Comparison of ENCODE assay signal across 1 cellular context in genomic region chr3:179148446-179149238, GRCh38.
TF ChIP-seq lines count a peak whose summit lies in the region.

No MANE protein-coding gene starts in this region.

TF ChIP-seq in HepG2, 621 proteins besides CTCF, POLR2A, EP300 and RAD21 (continued from another document and continues in another):
- no peak for TF ChIP-seq ZNF12 (CRISPR knock-in tag; IDR thresholded peaks at IDR 0.05)
- no peak for TF ChIP-seq PRPF4 (IDR thresholded peaks at IDR 0.05; ENCODE audit: low read depth, low read length, poor library complexity, severe bottlenecking)
- no peak for TF ChIP-seq MAFG (CRISPR knock-in tag; IDR thresholded peaks at IDR 0.05)
- TF ChIP-seq ZNF574 (CRISPR knock-in tag; IDR thresholded peaks at IDR 0.05), result peak; percentile 46; the same call in 1 of the 2 replicates
- TF ChIP-seq, protein P1, sequence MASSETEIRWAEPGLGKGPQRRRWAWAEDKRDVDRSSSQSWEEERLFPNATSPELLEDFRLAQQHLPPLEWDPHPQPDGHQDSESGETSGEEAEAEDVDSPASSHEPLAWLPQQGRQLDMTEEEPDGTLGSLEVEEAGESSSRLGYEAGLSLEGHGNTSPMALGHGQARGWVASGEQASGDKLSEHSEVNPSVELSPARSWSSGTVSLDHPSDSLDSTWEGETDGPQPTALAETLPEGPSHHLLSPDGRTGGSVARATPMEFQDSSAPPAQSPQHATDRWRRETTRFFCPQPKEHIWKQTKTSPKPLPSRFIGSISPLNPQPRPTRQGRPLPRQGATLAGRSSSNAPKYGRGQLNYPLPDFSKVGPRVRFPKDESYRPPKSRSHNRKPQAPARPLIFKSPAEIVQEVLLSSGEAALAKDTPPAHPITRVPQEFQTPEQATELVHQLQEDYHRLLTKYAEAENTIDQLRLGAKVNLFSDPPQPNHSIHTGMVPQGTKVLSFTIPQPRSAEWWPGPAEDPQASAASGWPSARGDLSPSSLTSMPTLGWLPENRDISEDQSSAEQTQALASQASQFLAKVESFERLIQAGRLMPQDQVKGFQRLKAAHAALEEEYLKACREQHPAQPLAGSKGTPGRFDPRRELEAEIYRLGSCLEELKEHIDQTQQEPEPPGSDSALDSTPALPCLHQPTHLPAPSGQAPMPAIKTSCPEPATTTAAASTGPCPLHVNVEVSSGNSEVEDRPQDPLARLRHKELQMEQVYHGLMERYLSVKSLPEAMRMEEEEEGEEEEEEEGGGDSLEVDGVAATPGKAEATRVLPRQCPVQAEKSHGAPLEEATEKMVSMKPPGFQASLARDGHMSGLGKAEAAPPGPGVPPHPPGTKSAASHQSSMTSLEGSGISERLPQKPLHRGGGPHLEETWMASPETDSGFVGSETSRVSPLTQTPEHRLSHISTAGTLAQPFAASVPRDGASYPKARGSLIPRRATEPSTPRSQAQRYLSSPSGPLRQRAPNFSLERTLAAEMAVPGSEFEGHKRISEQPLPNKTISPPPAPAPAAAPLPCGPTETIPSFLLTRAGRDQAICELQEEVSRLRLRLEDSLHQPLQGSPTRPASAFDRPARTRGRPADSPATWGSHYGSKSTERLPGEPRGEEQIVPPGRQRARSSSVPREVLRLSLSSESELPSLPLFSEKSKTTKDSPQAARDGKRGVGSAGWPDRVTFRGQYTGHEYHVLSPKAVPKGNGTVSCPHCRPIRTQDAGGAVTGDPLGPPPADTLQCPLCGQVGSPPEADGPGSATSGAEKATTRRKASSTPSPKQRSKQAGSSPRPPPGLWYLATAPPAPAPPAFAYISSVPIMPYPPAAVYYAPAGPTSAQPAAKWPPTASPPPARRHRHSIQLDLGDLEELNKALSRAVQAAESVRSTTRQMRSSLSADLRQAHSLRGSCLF (CRISPR knock-in tag; IDR thresholded peaks at IDR 0.05; ENCODE audit: borderline replicate concordance), result no peak
- TF ChIP-seq GZF1 (CRISPR knock-in tag; IDR thresholded peaks at IDR 0.05), result no peak
- TF ChIP-seq ZNF543 (CRISPR knock-in tag; IDR thresholded peaks at IDR 0.05), result 0 out of 2 replicates have a peak, but pooled peaks have one; percentile 38
- peak; percentile 39; the same call in 1 of the 2 replicates for TF ChIP-seq HDAC1 (CRISPR knock-in tag; IDR thresholded peaks at IDR 0.05)
- TF ChIP-seq MYC (CRISPR knock-in tag; IDR thresholded peaks at IDR 0.05; ENCODE audit: borderline replicate concordance), result no peak
- TF ChIP-seq ELF4 (CRISPR knock-in tag; IDR thresholded peaks at IDR 0.05; ENCODE audit: borderline replicate concordance), result no peak
- TF ChIP-seq ZNF790 (CRISPR knock-in tag; IDR thresholded peaks at IDR 0.05; ENCODE audit: borderline replicate concordance), result no peak
- TF ChIP-seq ZNF30 (CRISPR knock-in tag; IDR thresholded peaks at IDR 0.05), result no peak
- TF ChIP-seq, protein P2, sequence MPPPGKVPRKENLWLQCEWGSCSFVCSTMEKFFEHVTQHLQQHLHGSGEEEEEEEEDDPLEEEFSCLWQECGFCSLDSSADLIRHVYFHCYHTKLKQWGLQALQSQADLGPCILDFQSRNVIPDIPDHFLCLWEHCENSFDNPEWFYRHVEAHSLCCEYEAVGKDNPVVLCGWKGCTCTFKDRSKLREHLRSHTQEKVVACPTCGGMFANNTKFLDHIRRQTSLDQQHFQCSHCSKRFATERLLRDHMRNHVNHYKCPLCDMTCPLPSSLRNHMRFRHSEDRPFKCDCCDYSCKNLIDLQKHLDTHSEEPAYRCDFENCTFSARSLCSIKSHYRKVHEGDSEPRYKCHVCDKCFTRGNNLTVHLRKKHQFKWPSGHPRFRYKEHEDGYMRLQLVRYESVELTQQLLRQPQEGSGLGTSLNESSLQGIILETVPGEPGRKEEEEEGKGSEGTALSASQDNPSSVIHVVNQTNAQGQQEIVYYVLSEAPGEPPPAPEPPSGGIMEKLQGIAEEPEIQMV (CRISPR knock-in tag; IDR thresholded peaks at IDR 0.05; ENCODE audit: low read depth), result no peak
- TF ChIP-seq KMT2B (CRISPR knock-in tag; IDR thresholded peaks at IDR 0.05), result no peak
- no peak for TF ChIP-seq ZNF354B (CRISPR knock-in tag; IDR thresholded peaks at IDR 0.05)
- no peak for TF ChIP-seq ELF3 (CRISPR knock-in tag; IDR thresholded peaks at IDR 0.05)
- 0 out of 2 replicates have a peak, but pooled peaks have one; percentile 58 for TF ChIP-seq CENPT (CRISPR knock-in tag; IDR thresholded peaks at IDR 0.05; ENCODE audit: low read depth)
- TF ChIP-seq, protein P3, sequence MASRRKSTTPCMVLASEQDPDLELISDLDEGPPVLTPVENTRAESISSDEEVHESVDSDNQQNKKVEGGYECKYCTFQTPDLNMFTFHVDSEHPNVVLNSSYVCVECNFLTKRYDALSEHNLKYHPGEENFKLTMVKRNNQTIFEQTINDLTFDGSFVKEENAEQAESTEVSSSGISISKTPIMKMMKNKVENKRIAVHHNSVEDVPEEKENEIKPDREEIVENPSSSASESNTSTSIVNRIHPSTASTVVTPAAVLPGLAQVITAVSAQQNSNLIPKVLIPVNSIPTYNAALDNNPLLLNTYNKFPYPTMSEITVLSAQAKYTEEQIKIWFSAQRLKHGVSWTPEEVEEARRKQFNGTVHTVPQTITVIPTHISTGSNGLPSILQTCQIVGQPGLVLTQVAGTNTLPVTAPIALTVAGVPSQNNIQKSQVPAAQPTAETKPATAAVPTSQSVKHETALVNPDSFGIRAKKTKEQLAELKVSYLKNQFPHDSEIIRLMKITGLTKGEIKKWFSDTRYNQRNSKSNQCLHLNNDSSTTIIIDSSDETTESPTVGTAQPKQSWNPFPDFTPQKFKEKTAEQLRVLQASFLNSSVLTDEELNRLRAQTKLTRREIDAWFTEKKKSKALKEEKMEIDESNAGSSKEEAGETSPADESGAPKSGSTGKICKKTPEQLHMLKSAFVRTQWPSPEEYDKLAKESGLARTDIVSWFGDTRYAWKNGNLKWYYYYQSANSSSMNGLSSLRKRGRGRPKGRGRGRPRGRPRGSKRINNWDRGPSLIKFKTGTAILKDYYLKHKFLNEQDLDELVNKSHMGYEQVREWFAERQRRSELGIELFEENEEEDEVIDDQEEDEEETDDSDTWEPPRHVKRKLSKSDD (CRISPR knock-in tag; IDR thresholded peaks at IDR 0.05; ENCODE audit: low read depth), result no peak
- TF ChIP-seq ZNF572 (CRISPR knock-in tag; IDR thresholded peaks at IDR 0.05), result no peak
- TF ChIP-seq CBX5 (CRISPR knock-in tag; IDR thresholded peaks at IDR 0.05; ENCODE audit: borderline replicate concordance), result no peak
- TF ChIP-seq SRSF4 (IDR thresholded peaks at IDR 0.05; ENCODE audit: low read depth, low read length, poor library complexity, severe bottlenecking), result no peak
- no peak for TF ChIP-seq ZNF510 (CRISPR knock-in tag; IDR thresholded peaks at IDR 0.05; ENCODE audit: low read depth)
- TF ChIP-seq KDM6A (CRISPR knock-in tag; IDR thresholded peaks at IDR 0.05; ENCODE audit: low read depth), result no peak
- TF ChIP-seq MIXL1 (CRISPR knock-in tag; IDR thresholded peaks at IDR 0.05), result no peak
- 0 out of 2 replicates have a peak, but pooled peaks have one; percentile 36 for TF ChIP-seq ZNF253 (CRISPR knock-in tag; IDR thresholded peaks at IDR 0.05; ENCODE audit: borderline replicate concordance)
- 0 out of 2 replicates have a peak, but pooled peaks have one; percentile 8 for TF ChIP-seq IKZF5 (CRISPR knock-in tag; IDR thresholded peaks at IDR 0.05)
- no peak for TF ChIP-seq MAFF (IDR thresholded peaks at IDR 0.05; ENCODE audit: low read depth, low read length)
- TF ChIP-seq RFXANK (CRISPR knock-in tag; IDR thresholded peaks at IDR 0.05), result no peak
- TF ChIP-seq SP5 (CRISPR knock-in tag; IDR thresholded peaks at IDR 0.05; ENCODE audit: borderline replicate concordance, low read depth), result no peak
- no peak for TF ChIP-seq ZNF230 (CRISPR knock-in tag; IDR thresholded peaks at IDR 0.05)
- no peak for TF ChIP-seq ZBTB2 (CRISPR knock-in tag; IDR thresholded peaks at IDR 0.05; ENCODE audit: low read depth)
- TF ChIP-seq ZNF768 (CRISPR knock-in tag; IDR thresholded peaks at IDR 0.05), result no peak
- no peak for TF ChIP-seq ZNF24 (IDR thresholded peaks at IDR 0.05)
- no peak for TF ChIP-seq HNF1B (CRISPR knock-in tag; IDR thresholded peaks at IDR 0.05)
- TF ChIP-seq DMAP1 (CRISPR knock-in tag; IDR thresholded peaks at IDR 0.05), result peak; percentile 48; the same call in 1 of the 2 replicates
- TF ChIP-seq TP53 (CRISPR knock-in tag; conservative IDR thresholded peaks at IDR 0.05), result no peak
- TF ChIP-seq HMG20A (CRISPR knock-in tag; IDR thresholded peaks at IDR 0.05; ENCODE audit: borderline replicate concordance), result no peak
- TF ChIP-seq ZSCAN21 (CRISPR knock-in tag; IDR thresholded peaks at IDR 0.05; ENCODE audit: borderline replicate concordance), result peak; percentile 53; the same call in 1 of the 2 replicates
- TF ChIP-seq RARA (CRISPR knock-in tag; IDR thresholded peaks at IDR 0.05), result peak; percentile 12; the same call in 1 of the 2 replicates
- TF ChIP-seq ZFP36L1 (CRISPR knock-in tag; IDR thresholded peaks at IDR 0.05), result no peak
- no peak for TF ChIP-seq ISL2 (CRISPR knock-in tag; IDR thresholded peaks at IDR 0.05)
- peak; percentile 33 for TF ChIP-seq ASH2L (IDR thresholded peaks at IDR 0.05; ENCODE audit: insufficient read length, low read depth, low read length)
- no peak for TF ChIP-seq SPEN (CRISPR knock-in tag; IDR thresholded peaks at IDR 0.05; ENCODE audit: low read depth)
- TF ChIP-seq SALL1 (CRISPR knock-in tag; IDR thresholded peaks at IDR 0.05), result peak; percentile 47
- TF ChIP-seq RORA (CRISPR knock-in tag; IDR thresholded peaks at IDR 0.05), result no peak
- TF ChIP-seq, protein P4, sequence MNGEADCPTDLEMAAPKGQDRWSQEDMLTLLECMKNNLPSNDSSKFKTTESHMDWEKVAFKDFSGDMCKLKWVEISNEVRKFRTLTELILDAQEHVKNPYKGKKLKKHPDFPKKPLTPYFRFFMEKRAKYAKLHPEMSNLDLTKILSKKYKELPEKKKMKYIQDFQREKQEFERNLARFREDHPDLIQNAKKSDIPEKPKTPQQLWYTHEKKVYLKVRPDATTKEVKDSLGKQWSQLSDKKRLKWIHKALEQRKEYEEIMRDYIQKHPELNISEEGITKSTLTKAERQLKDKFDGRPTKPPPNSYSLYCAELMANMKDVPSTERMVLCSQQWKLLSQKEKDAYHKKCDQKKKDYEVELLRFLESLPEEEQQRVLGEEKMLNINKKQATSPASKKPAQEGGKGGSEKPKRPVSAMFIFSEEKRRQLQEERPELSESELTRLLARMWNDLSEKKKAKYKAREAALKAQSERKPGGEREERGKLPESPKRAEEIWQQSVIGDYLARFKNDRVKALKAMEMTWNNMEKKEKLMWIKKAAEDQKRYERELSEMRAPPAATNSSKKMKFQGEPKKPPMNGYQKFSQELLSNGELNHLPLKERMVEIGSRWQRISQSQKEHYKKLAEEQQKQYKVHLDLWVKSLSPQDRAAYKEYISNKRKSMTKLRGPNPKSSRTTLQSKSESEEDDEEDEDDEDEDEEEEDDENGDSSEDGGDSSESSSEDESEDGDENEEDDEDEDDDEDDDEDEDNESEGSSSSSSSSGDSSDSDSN (CRISPR knock-in tag; IDR thresholded peaks at IDR 0.05), result peak; percentile 97
- TF ChIP-seq JUN (CRISPR knock-in tag; IDR thresholded peaks at IDR 0.05), result no peak
